In the genomic region with DNA sequence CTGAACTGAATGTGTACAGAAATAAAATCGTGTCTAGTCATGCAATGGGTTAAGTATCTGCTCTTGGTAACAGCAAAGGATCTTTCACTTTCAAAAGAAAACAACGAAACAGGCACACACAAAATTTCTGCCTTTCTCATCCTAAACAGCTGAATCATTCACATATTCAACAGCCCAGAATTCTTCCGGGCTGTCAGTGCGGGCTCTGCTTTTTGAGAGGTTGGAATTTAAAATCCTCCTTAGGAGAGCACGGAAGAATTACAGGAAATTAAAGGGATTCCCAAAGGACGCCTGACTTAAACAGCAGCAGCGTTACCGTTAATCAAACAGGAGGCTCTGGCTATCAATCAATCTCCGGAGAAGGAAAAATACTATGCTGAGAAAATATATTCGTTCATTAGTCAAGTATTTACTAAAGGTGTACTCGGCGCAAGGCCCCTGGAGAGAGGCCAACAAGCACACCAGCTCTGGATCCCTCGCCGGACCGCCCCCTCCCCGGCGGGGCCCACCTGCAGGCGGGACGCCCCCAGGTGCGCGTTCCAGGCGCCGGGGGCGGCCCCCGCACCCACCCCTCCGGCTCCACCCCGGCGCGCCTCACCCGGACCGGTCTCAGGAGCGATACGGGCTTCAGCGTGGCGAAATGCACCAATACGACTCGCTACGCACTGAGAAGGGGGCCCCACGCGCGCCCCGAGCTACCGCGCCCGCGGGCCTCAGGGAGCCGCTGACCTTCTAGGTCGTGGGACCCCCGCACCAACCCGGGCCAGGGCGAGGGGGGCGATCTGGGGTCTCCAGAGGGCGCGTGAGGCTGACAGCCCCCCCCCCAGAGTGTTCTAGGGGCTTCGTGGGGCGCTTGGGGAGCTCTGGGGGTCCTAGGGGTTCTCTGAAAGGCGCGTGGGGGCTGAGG, we compare ENCODE assay signal across 1 cellular context.
TF ChIP-seq lines count a peak whose summit lies in the region.

No MANE protein-coding gene starts in this region.

TF ChIP-seq in HepG2, 621 proteins besides CTCF, POLR2A, EP300 and RAD21 (continued from another document and continues in another):
- no peak for TF ChIP-seq ZNF724P (CRISPR knock-in tag; IDR thresholded peaks at IDR 0.05; ENCODE audit: borderline replicate concordance)
- no peak for TF ChIP-seq ZNF782 (CRISPR knock-in tag; IDR thresholded peaks at IDR 0.05; ENCODE audit: borderline replicate concordance)
- TF ChIP-seq PAX8 (CRISPR knock-in tag; IDR thresholded peaks at IDR 0.05; ENCODE audit: borderline replicate concordance): peak; percentile 15; the same call in 1 of the 2 replicates
- 0 out of 2 replicates have a peak, but pooled peaks have one; percentile 15 for TF ChIP-seq KLF15 (CRISPR knock-in tag; IDR thresholded peaks at IDR 0.05; ENCODE audit: borderline replicate concordance)
- TF ChIP-seq TEAD2 (CRISPR knock-in tag; IDR thresholded peaks at IDR 0.05): no peak
- TF ChIP-seq ZNF468 (CRISPR knock-in tag; IDR thresholded peaks at IDR 0.05): no peak
- TF ChIP-seq ZNF3 (CRISPR knock-in tag; IDR thresholded peaks at IDR 0.05): no peak
- no peak for TF ChIP-seq SYNCRIP (IDR thresholded peaks at IDR 0.05; ENCODE audit: insufficient read depth, low read depth, low read length)
- TF ChIP-seq ZSCAN29 (CRISPR knock-in tag; conservative IDR thresholded peaks at IDR 0.05): no peak
- TF ChIP-seq, protein P1, sequence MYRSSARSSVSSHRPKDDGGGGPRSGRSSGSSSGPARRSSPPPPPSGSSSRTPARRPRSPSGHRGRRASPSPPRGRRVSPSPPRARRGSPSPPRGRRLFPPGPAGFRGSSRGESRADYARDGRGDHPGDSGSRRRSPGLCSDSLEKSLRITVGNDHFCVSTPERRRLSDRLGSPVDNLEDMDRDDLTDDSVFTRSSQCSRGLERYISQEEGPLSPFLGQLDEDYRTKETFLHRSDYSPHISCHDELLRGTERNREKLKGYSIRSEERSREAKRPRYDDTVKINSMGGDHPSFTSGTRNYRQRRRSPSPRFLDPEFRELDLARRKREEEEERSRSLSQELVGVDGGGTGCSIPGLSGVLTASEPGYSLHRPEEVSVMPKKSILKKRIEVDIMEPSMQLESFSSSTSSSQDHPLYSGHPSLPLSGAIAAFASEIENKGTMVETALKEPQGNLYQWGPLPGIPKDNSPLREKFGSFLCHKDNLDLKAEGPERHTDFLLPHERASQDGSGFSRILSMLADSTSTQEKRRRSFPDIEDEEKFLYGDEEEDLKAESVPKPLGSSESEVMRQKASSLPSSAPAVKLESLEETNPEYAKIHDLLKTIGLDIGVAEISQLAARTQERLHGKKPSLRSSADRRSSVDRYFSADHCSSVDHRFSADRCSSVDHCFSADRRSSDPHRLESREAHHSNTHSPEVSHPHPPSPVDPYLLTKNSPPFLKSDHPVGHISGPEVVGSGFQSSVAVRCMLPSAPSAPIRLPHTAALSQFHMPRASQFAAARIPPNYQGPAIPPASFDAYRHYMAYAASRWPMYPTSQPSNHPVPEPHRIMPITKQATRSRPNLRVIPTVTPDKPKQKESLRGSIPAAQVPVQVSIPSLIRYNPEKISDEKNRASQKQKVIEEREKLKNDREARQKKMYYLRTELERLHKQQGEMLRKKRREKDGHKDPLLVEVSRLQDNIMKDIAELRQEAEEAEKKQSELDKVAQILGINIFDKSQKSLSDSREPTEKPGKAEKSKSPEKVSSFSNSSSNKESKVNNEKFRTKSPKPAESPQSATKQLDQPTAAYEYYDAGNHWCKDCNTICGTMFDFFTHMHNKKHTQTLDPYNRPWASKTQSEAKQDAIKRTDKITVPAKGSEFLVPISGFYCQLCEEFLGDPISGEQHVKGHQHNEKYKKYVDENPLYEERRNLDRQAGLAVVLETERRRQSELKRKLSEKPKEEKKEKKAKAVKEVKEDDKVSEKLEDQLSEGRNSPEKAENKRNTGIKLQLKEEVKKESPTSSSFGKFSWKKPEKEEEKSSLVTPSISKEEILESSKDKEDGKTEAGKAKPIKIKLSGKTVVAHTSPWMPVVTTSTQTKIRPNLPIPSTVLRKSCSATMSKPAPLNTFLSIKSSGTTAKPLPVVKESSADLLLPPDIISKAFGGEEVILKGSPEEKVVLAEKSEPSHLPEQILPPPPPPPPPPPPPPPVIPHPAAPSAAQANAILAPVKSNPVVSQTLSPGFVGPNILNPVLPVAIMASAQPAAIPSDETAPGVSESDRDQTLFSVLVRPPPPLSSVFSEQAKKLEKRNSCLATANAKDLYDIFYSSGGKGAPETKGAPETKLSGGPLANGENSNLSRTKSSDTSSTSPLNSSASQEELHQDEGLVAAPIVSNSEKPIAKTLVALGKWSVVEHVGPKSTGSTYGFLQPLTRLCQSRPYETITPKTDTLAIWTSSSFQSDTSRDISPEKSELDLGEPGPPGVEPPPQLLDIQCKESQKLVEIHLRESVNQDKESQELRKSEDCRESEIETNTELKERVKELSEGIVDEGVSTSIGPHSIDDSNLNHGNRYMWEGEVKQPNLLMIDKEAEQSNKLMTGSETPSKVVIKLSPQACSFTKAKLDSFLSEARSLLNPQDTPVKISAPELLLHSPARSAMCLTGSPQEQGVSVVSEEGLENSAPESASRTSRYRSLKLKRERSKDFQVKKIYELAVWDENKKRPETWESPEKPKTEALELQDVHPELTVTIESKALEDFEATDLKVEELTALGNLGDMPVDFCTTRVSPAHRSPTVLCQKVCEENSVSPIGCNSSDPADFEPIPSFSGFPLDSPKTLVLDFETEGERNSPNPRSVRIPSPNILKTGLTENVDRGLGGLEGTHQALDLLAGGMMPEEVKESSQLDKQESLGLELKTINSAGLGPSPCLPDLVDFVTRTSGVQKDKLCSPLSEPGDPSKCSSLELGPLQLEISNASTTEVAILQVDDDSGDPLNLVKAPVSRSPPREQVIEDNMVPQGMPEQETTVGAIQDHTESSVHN (CRISPR knock-in tag; IDR thresholded peaks at IDR 0.05): no peak
- no peak for TF ChIP-seq ZNF780A (CRISPR knock-in tag; IDR thresholded peaks at IDR 0.05)
- TF ChIP-seq ZNF781 (CRISPR knock-in tag; IDR thresholded peaks at IDR 0.05; ENCODE audit: borderline replicate concordance, not compliant biosample characterization): no peak
- TF ChIP-seq ZFAT (CRISPR knock-in tag; conservative IDR thresholded peaks at IDR 0.05): no peak
- no peak for TF ChIP-seq ATRX (CRISPR knock-in tag; IDR thresholded peaks at IDR 0.05; ENCODE audit: borderline replicate concordance)
- TF ChIP-seq PHF21A (CRISPR knock-in tag; IDR thresholded peaks at IDR 0.05): no peak
- no peak for TF ChIP-seq RFX5 (IDR thresholded peaks at IDR 0.05; ENCODE audit: low read depth, low read length)
- TF ChIP-seq ZBTB1 (CRISPR knock-in tag; IDR thresholded peaks at IDR 0.05; ENCODE audit: borderline replicate concordance): no peak
- TF ChIP-seq, protein P2, sequence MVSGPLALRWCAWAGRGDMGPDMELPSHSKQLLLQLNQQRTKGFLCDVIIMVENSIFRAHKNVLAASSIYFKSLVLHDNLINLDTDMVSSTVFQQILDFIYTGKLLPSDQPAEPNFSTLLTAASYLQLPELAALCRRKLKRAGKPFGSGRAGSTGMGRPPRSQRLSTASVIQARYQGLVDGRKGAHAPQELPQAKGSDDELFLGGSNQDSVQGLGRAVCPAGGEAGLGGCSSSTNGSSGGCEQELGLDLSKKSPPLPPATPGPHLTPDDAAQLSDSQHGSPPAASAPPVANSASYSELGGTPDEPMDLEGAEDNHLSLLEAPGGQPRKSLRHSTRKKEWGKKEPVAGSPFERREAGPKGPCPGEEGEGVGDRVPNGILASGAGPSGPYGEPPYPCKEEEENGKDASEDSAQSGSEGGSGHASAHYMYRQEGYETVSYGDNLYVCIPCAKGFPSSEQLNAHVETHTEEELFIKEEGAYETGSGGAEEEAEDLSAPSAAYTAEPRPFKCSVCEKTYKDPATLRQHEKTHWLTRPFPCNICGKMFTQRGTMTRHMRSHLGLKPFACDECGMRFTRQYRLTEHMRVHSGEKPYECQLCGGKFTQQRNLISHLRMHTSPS (CRISPR knock-in tag; IDR thresholded peaks at IDR 0.05; ENCODE audit: low read depth): no peak
- TF ChIP-seq, protein P3, sequence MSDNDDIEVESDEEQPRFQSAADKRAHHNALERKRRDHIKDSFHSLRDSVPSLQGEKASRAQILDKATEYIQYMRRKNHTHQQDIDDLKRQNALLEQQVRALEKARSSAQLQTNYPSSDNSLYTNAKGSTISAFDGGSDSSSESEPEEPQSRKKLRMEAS (IDR thresholded peaks at IDR 0.05): no peak
- no peak for TF ChIP-seq ZNF510 (CRISPR knock-in tag; IDR thresholded peaks at IDR 0.05; ENCODE audit: low read depth)
- TF ChIP-seq RNF2 (conservative IDR thresholded peaks at IDR 0.05; ENCODE audit: low read depth): no peak
- TF ChIP-seq TSC22D2 (CRISPR knock-in tag; IDR thresholded peaks at IDR 0.05; ENCODE audit: borderline replicate concordance): no peak
- TF ChIP-seq ZMAT3 (CRISPR knock-in tag; conservative IDR thresholded peaks at IDR 0.05): 0 out of 2 replicates have a peak, but pooled peaks have one; percentile 9
- TF ChIP-seq, protein P4, sequence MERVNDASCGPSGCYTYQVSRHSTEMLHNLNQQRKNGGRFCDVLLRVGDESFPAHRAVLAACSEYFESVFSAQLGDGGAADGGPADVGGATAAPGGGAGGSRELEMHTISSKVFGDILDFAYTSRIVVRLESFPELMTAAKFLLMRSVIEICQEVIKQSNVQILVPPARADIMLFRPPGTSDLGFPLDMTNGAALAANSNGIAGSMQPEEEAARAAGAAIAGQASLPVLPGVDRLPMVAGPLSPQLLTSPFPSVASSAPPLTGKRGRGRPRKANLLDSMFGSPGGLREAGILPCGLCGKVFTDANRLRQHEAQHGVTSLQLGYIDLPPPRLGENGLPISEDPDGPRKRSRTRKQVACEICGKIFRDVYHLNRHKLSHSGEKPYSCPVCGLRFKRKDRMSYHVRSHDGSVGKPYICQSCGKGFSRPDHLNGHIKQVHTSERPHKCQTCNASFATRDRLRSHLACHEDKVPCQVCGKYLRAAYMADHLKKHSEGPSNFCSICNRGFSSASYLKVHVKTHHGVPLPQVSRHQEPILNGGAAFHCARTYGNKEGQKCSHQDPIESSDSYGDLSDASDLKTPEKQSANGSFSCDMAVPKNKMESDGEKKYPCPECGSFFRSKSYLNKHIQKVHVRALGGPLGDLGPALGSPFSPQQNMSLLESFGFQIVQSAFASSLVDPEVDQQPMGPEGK (CRISPR knock-in tag; IDR thresholded peaks at IDR 0.05): peak; percentile 97
- no peak for TF ChIP-seq SNAI1 (CRISPR knock-in tag; IDR thresholded peaks at IDR 0.05; ENCODE audit: borderline replicate concordance)
- TF ChIP-seq, protein P5, sequence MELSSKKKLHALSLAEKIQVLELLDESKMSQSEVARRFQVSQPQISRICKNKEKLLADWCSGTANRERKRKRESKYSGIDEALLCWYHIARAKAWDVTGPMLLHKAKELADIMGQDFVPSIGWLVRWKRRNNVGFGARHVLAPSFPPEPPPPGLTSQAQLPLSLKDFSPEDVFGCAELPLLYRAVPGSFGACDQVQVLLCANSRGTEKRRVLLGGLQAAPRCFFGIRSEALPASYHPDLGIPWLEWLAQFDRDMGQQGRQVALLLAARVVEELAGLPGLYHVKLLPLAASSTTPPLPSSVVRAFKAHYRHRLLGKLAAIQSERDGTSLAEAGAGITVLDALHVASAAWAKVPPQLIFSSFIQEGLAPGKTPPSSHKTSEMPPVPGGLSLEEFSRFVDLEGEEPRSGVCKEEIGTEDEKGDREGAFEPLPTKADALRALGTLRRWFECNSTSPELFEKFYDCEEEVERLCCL (CRISPR knock-in tag; IDR thresholded peaks at IDR 0.05; ENCODE audit: borderline replicate concordance): no peak
- TF ChIP-seq KLF9 (CRISPR knock-in tag; IDR thresholded peaks at IDR 0.05; ENCODE audit: low read depth): 0 out of 2 replicates have a peak, but pooled peaks have one; percentile 13
- TF ChIP-seq, protein P6, sequence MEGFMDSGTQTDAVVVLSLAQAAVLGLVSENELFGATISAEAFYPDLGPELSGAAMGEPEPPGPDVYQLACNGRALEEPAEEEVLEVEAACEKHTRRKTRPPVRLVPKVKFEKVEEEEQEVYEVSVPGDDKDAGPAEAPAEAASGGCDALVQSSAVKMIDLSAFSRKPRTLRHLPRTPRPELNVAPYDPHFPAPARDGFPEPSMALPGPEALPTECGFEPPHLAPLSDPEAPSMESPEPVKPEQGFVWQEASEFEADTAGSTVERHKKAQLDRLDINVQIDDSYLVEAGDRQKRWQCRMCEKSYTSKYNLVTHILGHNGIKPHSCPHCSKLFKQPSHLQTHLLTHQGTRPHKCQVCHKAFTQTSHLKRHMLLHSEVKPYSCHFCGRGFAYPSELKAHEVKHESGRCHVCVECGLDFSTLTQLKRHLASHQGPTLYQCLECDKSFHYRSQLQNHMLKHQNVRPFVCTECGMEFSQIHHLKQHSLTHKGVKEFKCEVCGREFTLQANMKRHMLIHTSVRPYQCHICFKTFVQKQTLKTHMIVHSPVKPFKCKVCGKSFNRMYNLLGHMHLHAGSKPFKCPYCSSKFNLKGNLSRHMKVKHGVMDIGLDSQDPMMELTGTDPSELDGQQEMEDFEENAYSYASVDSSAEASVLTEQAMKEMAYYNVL (CRISPR knock-in tag; IDR thresholded peaks at IDR 0.05; ENCODE audit: borderline replicate concordance): no peak
- TF ChIP-seq, protein P7, sequence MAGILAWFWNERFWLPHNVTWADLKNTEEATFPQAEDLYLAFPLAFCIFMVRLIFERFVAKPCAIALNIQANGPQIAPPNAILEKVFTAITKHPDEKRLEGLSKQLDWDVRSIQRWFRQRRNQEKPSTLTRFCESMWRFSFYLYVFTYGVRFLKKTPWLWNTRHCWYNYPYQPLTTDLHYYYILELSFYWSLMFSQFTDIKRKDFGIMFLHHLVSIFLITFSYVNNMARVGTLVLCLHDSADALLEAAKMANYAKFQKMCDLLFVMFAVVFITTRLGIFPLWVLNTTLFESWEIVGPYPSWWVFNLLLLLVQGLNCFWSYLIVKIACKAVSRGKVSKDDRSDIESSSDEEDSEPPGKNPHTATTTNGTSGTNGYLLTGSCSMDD (CRISPR knock-in tag; IDR thresholded peaks at IDR 0.05): no peak
- TF ChIP-seq AHR (CRISPR knock-in tag; IDR thresholded peaks at IDR 0.05): no peak
- TF ChIP-seq ZNF720 (CRISPR knock-in tag; IDR thresholded peaks at IDR 0.05): 0 out of 2 replicates have a peak, but pooled peaks have one; percentile 20
- 0 out of 2 replicates have a peak, but pooled peaks have one; percentile 11 for TF ChIP-seq ZNF572 (CRISPR knock-in tag; IDR thresholded peaks at IDR 0.05)
- no peak for TF ChIP-seq ZFP36L1 (CRISPR knock-in tag; IDR thresholded peaks at IDR 0.05)
